Comparison of ENCODE assay signal across 1 cellular context in genomic region chr1:198880397-198880796, GRCh38.
TF ChIP-seq lines count a peak whose summit lies in the region.

No MANE protein-coding gene starts in this region.

TF ChIP-seq in endothelial cell of umbilical vein, 7 proteins besides CTCF, POLR2A, EP300 and RAD21:
- TF ChIP-seq GATA2 (IDR thresholded peaks at IDR 0.05; ENCODE audit: insufficient read depth, insufficient read length, low read depth, low read length) (no peak), JUN (IDR thresholded peaks at IDR 0.05; ENCODE audit: borderline replicate concordance, insufficient read depth, insufficient read length, low read depth) (no peak), FOS (IDR thresholded peaks at IDR 0.05; ENCODE audit: borderline replicate concordance, insufficient read depth, low read length) (no peak), MAX (IDR thresholded peaks at IDR 0.05; ENCODE audit: insufficient read depth, insufficient read length) (no peak), MYC (IDR thresholded peaks at IDR 0.05; ENCODE audit: low read depth, low read length) (no peak), EZH2 (IDR thresholded peaks at IDR 0.05; ENCODE audit: borderline replicate concordance, low read depth, low read length, severe bottlenecking) (no peak), POLR2AphosphoS5 (IDR thresholded peaks at IDR 0.05; ENCODE audit: insufficient read depth, low read depth, low read length) (no peak)
TF ChIP-seq in endothelial cell of umbilical vein: peak in this region for 0.
